Comparison of ENCODE assay signal across 16 cellular contexts in genomic region chr4:96092151-96092705, GRCh38.
"Had no signal": no experiment of that assay in that cellular context is flagged by ENCODE, and none has a peak within 500 bp of the region (broad histone marks: within the 10 kb centered on the region; RNA-seq: fewer than 3 reads in every experiment).

No MANE protein-coding gene starts in this region.

- ATAC-seq: activated naive CD8-positive, alpha-beta T cell treated with anti-CD3 and anti-CD28 coated beads, Interleukin-2, amount 50 U/mL, for 24 hours; left cardiac atrium; lower lobe of right lung; naive thymus-derived CD8-positive, alpha-beta T cell; stimulated activated memory B cell treated with anti-CD40 and anti-IgM and Interleukin-4, amounts not matched to agents 10 μg/mL and 1 μg/mL and 100 μg/mL, for 72 hours; WTC11 had no signal

- H3K27me3 ChIP-seq: ascending aorta, esophagus muscularis mucosa, right lobe of liver, spleen had no signal

- H3K4me1 ChIP-seq: ascending aorta, esophagus muscularis mucosa, lower lobe of right lung, prostate gland, right lobe of liver, spleen had no signal

- H3K4me3 ChIP-seq: ascending aorta, esophagus muscularis mucosa, lower lobe of right lung, prostate gland, right lobe of liver, spleen had no signal

- H3K36me3 ChIP-seq: ascending aorta, esophagus muscularis mucosa, lower lobe of right lung, prostate gland, right lobe of liver, spleen had no signal

- DNase-seq: activated CD4-positive, alpha-beta T cell treated with anti-CD3 and anti-CD28 coated beads for 48 hours; activated naive CD4-positive, alpha-beta T cell treated with Interleukin-2 at 50 U/mL for 16 hours; activated naive CD8-positive, alpha-beta T cell treated with anti-CD3 and anti-CD28 coated beads, Interleukin-2, amount 50 U/mL, for 24 hours; left cardiac atrium; lower lobe of right lung; midbrain; naive thymus-derived CD8-positive, alpha-beta T cell; right lobe of liver; spleen; stimulated activated CD4-positive, alpha-beta T cell treated with anti-CD3 and anti-CD28 coated beads, Interleukin-1b, Interleukin-23, amount 100 ng/mL, for 48 hours; T1000 had no signal

- H3K27ac ChIP-seq: ascending aorta, esophagus muscularis mucosa, lower lobe of right lung, prostate gland, right lobe of liver, spleen had no signal
